In the genomic region with DNA sequence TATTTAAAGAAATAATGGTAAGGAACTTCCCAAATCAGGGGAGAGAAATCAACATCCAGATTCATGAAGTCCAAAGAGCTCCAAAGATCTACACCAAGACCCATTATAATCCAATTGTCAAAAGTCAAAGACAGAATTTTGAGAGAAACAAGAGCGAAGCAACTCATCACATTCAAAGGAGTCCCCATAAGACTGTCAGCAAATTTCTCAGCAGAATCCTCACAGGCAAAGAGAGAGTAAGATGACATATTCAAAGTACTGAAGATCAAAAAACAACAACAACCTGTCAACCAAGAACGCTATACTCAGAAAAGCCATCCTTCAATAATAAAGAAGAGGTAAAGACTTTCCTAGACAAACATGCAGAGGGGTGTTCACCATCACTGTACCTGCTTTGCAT, we compare ENCODE assay signal across 26 cellular contexts.
"Had no signal": no experiment of that assay in that cellular context is flagged by ENCODE, and none has a peak within 500 bp of the region (broad histone marks: within the 10 kb centered on the region; RNA-seq: fewer than 3 reads in every experiment).

No MANE protein-coding gene starts in this region.

- H3K36me3 ChIP-seq: colonic mucosa, esophagus muscularis mucosa, esophagus squamous epithelium, gastrocnemius medialis, gastroesophageal sphincter, heart left ventricle, heart right ventricle had no signal

- H3K4me3 Mint-ChIP-seq: dendritic cell treated with granulocyte-macrophage colony-stimulating factor and Interleukin-4, amounts not matched to agents 40 ng/mL and 50 ng/mL, for 4 days; effector memory CD8-positive, alpha-beta T cell; endodermal cell had no signal

- H3K9me3 ChIP-seq: colonic mucosa, gastrocnemius medialis had no signal

- ATAC-seq: effector memory CD8-positive, alpha-beta T cell; esophagus mucosa; foreskin keratinocyte; gastrocnemius medialis; gastroesophageal sphincter; heart left ventricle; heart right ventricle had no signal

- H3K27ac Mint-ChIP-seq: dendritic cell treated with granulocyte-macrophage colony-stimulating factor and Interleukin-4, amounts not matched to agents 40 ng/mL and 50 ng/mL, for 4 days; effector memory CD8-positive, alpha-beta T cell; endodermal cell had no signal

- H3K4me3 ChIP-seq: colonic mucosa, coronary artery, dorsolateral prefrontal cortex, esophagus muscularis mucosa, esophagus squamous epithelium, gastrocnemius medialis, gastroesophageal sphincter, heart left ventricle, heart right ventricle, hepatocyte had no signal

- H3K4me1 Mint-ChIP-seq: endodermal cell had no signal

- DNase-seq: colonic mucosa; cortex of kidney; dermis blood vessel endothelial cell; dorsolateral prefrontal cortex; effector CD4-positive, alpha-beta T cell; effector CD8-positive, alpha-beta T cell; effector memory CD4-positive, alpha-beta T cell; effector memory CD8-positive, alpha-beta T cell; endodermal cell; erythroblast; esophagus squamous epithelium; foreskin fibroblast; foreskin keratinocyte; foreskin melanocyte; gastrocnemius medialis; glutamatergic neuron; head of caudate nucleus; heart left ventricle; heart right ventricle had no signal

- H3K4me1 ChIP-seq: colonic mucosa, esophagus muscularis mucosa, esophagus squamous epithelium, foreskin keratinocyte, gastrocnemius medialis, gastroesophageal sphincter had no signal

- H3K27me3 Mint-ChIP-seq: dendritic cell treated with granulocyte-macrophage colony-stimulating factor and Interleukin-4, amounts not matched to agents 40 ng/mL and 50 ng/mL, for 4 days; effector memory CD8-positive, alpha-beta T cell had no signal

- H3K27ac ChIP-seq: colonic mucosa, coronary artery, dorsolateral prefrontal cortex, epithelial cell of prostate, esophagus muscularis mucosa, esophagus squamous epithelium, foreskin keratinocyte, gastrocnemius medialis, gastroesophageal sphincter, heart left ventricle, heart right ventricle, hepatocyte had no signal
